Comparison of ENCODE assay signal across 9 cellular contexts in the genomic region with DNA sequence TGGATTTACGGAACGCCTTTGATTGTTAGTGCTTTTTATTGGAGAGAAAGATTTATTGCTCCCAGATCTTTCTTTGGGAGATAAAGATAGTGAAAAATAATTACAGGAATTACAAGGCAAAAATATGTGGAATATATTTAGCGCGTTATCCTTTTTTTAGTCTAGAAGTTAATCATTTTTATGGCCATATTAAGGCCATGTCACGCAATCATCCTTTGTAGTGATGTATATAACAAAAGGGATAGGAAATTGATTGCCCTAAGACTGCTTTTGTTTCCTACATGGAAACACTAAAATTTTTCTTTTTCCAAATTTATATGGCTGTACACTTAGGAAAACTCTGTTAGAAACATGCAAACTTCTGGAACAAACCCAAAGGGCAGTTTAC. TPM values are rescaled to one million over a fixed set of nuclear protein-coding genes. Genes with fewer than 3 reads are reported as not detected.
DNase-seq lines count a peak whose midpoint lies in the region; ATAC-seq and TF ChIP-seq lines count a peak whose summit lies in the region.
"Had no signal": no experiment of that assay in that cellular context is flagged by ENCODE, and none has a peak within 500 bp of the region (broad histone marks: within the 10 kb centered on the region; RNA-seq: fewer than 3 reads in every experiment).

No MANE protein-coding gene starts in this region.

- H2BK12ac ChIP-seq in trophoblast cell (ENCODE audit: low read length) = no peak overlapping the region

- no peak overlapping the region for H4K8ac ChIP-seq in trophoblast cell (ENCODE audit: low read depth, low read length)

- H3K9ac ChIP-seq in trophoblast cell (ENCODE audit: low read length) = no peak overlapping the region

- H3K36me3 Mint-ChIP-seq in Caco-2 (ENCODE audit: insufficient read depth, unreplicated experiment) = peaks cover 10% of the 10 kb centered on the region

- H3K27me3 Mint-ChIP-seq in Caco-2 (ENCODE audit: insufficient read depth, unreplicated experiment) = no peaks in the 10 kb centered on the region

- H3K27ac ChIP-seq in RWPE2 (ENCODE audit: poor library complexity, severe bottlenecking) = peak overlapping the region; percentile 37
- no peak overlapping the region for H3K27ac ChIP-seq in esophagus squamous epithelium
- H3K27ac ChIP-seq in trophoblast cell (ENCODE audit: low read depth, low read length) = no peak overlapping the region

- H2AK5ac ChIP-seq in trophoblast cell (ENCODE audit: low read length) = no peak overlapping the region

- H3K14ac ChIP-seq in trophoblast cell (ENCODE audit: low read length) = no peak overlapping the region

- ATAC-seq in RWPE2 (ENCODE audit: low read depth) (no peak), HG03342 (IDR thresholded peaks at IDR 0.05; ENCODE audit: unreplicated experiment) (no peak)

- TF ChIP-seq CTCF in Caco-2 (IDR thresholded peaks at IDR 0.05; ENCODE audit: insufficient read depth in 1 of 2, low read depth in 1 of 2, low read length in 1 of 2, severe bottlenecking in 1 of 2, unreplicated experiment in 1 of 2) (no peak), RWPE2 (IDR thresholded peaks at IDR 0.05; ENCODE audit: poor library complexity, severe bottlenecking) (no peak), esophagus squamous epithelium (IDR thresholded peaks at IDR 0.05) (no peak)

- BruUV-seq in Caco-2 (replicated peaks; lab: Mats Ljungman, UMichigan) = TSS peak; percentile 51

- DNase-seq in Caco-2 (no peak), RWPE2 (ENCODE audit: low spot score) (no peak), esophagus squamous epithelium (lab: John Stamatoyannopoulos, UW) (no peak), trophoblast cell (no peak), cerebellar cortex (ENCODE audit: low spot score) (no peak), head of caudate nucleus (no peak), NCI-H1436 (lab: John Stamatoyannopoulos, UW) (no peak)
- DNase-seq: activated gamma-delta T cell had no signal

- H3K9me3 Mint-ChIP-seq in Caco-2 (ENCODE audit: unreplicated experiment) = peaks cover 6% of the 10 kb centered on the region

- no peak overlapping the region for H3K23ac ChIP-seq in trophoblast cell (ENCODE audit: low read length)

- H3K9me3 ChIP-seq in Caco-2 (no peaks in the 10 kb centered on the region), RWPE2 (ENCODE audit: severe bottlenecking) (peaks cover 2% of the 10 kb centered on the region), esophagus squamous epithelium (no peaks in the 10 kb centered on the region), trophoblast cell (ENCODE audit: insufficient read depth, low read depth, low read length) (no peaks in the 10 kb centered on the region)

- no peaks in the 10 kb centered on the region for H3K4me1 Mint-ChIP-seq in Caco-2 (ENCODE audit: low read depth, unreplicated experiment)

- peaks cover 7% of the 10 kb centered on the region for H3K79me2 ChIP-seq in trophoblast cell (ENCODE audit: control insufficient read depth, insufficient read depth, low read length, poor library complexity)

- H2BK5ac ChIP-seq in trophoblast cell (ENCODE audit: low read depth, low read length, poor library complexity) = no peak overlapping the region

- H2BK120ac ChIP-seq in trophoblast cell (ENCODE audit: insufficient read depth, low read length, poor library complexity) = no peak overlapping the region

- no peak overlapping the region for H4K91ac ChIP-seq in trophoblast cell (ENCODE audit: low read depth, low read length)

- H2AFZ ChIP-seq in trophoblast cell (ENCODE audit: insufficient read depth, low read length, poor library complexity) = no peak overlapping the region

- CTCF ChIA-PET in Caco-2 (lab: Charles Lee) = no interaction called here

- no peak overlapping the region for H3K4ac ChIP-seq in trophoblast cell (ENCODE audit: low read depth, low read length)

- POLR2A ChIA-PET in Caco-2 (lab: Charles Lee) = interaction anchor here (1.6 kb wide), 1 partner anchor 147 kb away, joined by 5 read pairs; a partner anchor contains a TSS

- peak overlapping the region; percentile 94 for H3K27ac Mint-ChIP-seq in Caco-2 (ENCODE audit: unreplicated experiment)

- WGBS in esophagus squamous epithelium, 2 donors = 75 to 83% methylated on average over 5 of the region's 5 CpGs
- no CpG with 5 or more reads among the region's 5 CpGs for WGBS in trophoblast cell (ENCODE audit: extremely low coverage, insufficient coverage, insufficient read length)

- H3K27me3 ChIP-seq in Caco-2 (replicated peaks; ENCODE audit: control insufficient read depth, insufficient read depth, low read length) (no peaks in the 10 kb centered on the region), RWPE2 (ENCODE audit: insufficient read depth, poor library complexity, severe bottlenecking) (no peaks in the 10 kb centered on the region), esophagus squamous epithelium (peaks cover 0 to 15% (median 0%) of the 10 kb centered on the region in 4 donors), trophoblast cell (ENCODE audit: insufficient read depth, low read length) (no peaks in the 10 kb centered on the region)

- H3K4me1 ChIP-seq in Caco-2 (peaks cover 10% of the 10 kb centered on the region; the same call in 1 of the 2 replicates), RWPE2 (ENCODE audit: insufficient read depth, poor library complexity, severe bottlenecking) (peaks cover 13% of the 10 kb centered on the region), esophagus squamous epithelium (peaks cover 0 to 28% (median 3%) of the 10 kb centered on the region in 3 donors), trophoblast cell (ENCODE audit: control insufficient read depth in 1 of 2, insufficient read depth in 2 of 2, low read length in 2 of 2) (no peaks in the 10 kb centered on the region)

- no peak for TF ChIP-seq POLR2A in esophagus squamous epithelium (IDR thresholded peaks at IDR 0.05)

- H3K18ac ChIP-seq in trophoblast cell (ENCODE audit: low read length) = no peak overlapping the region

- intact Hi-C loops in Caco-2 (cut with micrococcal nuclease; ENCODE audit: unreplicated experiment) = loop anchor here (2.0 kb wide), 2 partner anchors 129 to 139 kb away; a partner anchor contains a TSS
- intact Hi-C loops in esophagus squamous epithelium (cut with DNase I) = no loop called here
- intact Hi-C loops in head of caudate nucleus (cut with DNase I) = loop anchor here (10.0 kb wide), 1 partner anchor 131 kb away; a partner anchor contains a TSS

- no peaks in the 10 kb centered on the region for H3K36me3 ChIP-seq in Caco-2 (ENCODE audit: control insufficient read depth, insufficient read depth, low read length)
- H3K36me3 ChIP-seq in RWPE2 (ENCODE audit: low read depth) = no peaks in the 10 kb centered on the region
- no peaks in the 10 kb centered on the region for H3K36me3 ChIP-seq in esophagus squamous epithelium
- H3K36me3 ChIP-seq in trophoblast cell (ENCODE audit: control insufficient read depth in 1 of 2, insufficient read depth in 2 of 2, low read length in 2 of 2) = no peaks in the 10 kb centered on the region

- peak overlapping the region; percentile 93 for H3K4me2 ChIP-seq in trophoblast cell (ENCODE audit: low read length)

- no peak overlapping the region for H4K12ac ChIP-seq in trophoblast cell (ENCODE audit: low read depth, low read length)

- peak overlapping the region; percentile 87 for H3K4me3 ChIP-seq in Caco-2 (ENCODE audit: low read depth, low read length)
- peak overlapping the region; percentile 100 for H3K4me3 ChIP-seq in RWPE2 (ENCODE audit: severe bottlenecking)
- H3K4me3 ChIP-seq in esophagus squamous epithelium = peak overlapping the region; percentile 51 to 85 (median 75)
- no peak overlapping the region for H3K4me3 ChIP-seq in trophoblast cell (ENCODE audit: low read depth, low read length)

- peaks cover 8% of the 10 kb centered on the region for H3K79me1 ChIP-seq in trophoblast cell (ENCODE audit: low read length)

- H3K4me3 Mint-ChIP-seq in Caco-2 (ENCODE audit: unreplicated experiment) = peak overlapping the region; percentile 91

RNA-seq across cellular contexts. Expression of a gene that starts 1.5 kb away (rescaled TPM):
- total RNA-seq in Caco-2 (2022) (7.9 and 8.3 TPM in 2 replicates), esophagus squamous epithelium (10 to 100 TPM in 1 of 4 donors, 1 to 10 TPM in 1, under 1 TPM in 2; 0.91 to 11.8 (median 1.0) TPM)
- polyA plus RNA-seq in trophoblast cell (2013) = 8.2 and 8.6 TPM in 2 replicates
